17 cellular contexts compared by ENCODE assay signal in genomic region chr10:48796846-48797245, GRCh38.
DNase-seq lines count a peak whose midpoint lies in the region; ATAC-seq, FAIRE-seq and TF ChIP-seq lines count a peak whose summit lies in the region.
"Had no signal": no experiment of that assay in that cellular context is flagged by ENCODE, and none has a peak within 500 bp of the region (broad histone marks: within the 10 kb centered on the region; RNA-seq: fewer than 3 reads in every experiment).

No MANE protein-coding gene starts in this region.

- intact Hi-C loops in heart right ventricle (cut with DNase I) (no loop called here), body of pancreas (cut with DNase I) (no loop called here)
- intact Hi-C loops in dendritic cell treated with granulocyte-macrophage colony-stimulating factor and Interleukin-4, amounts not matched to agents 40 ng/mL and 50 ng/mL, for 4 days (cut with micrococcal nuclease) = loop anchor here (10.0 kb wide), 1 partner anchor 132 kb away; no protein-coding TSS in a partner anchor

- H3K27me3 Mint-ChIP-seq in dendritic cell treated with granulocyte-macrophage colony-stimulating factor and Interleukin-4, amounts not matched to agents 40 ng/mL and 50 ng/mL, for 4 days = no peaks in the 10 kb centered on the region
- H3K27me3 Mint-ChIP-seq in osteocyte (ENCODE audit: unreplicated experiment) = peaks cover 3% of the 10 kb centered on the region

- H3K4me3 ChIP-seq in right atrium auricular region = no peak overlapping the region
- no peak overlapping the region for H3K4me3 ChIP-seq in heart right ventricle
- H3K4me3 ChIP-seq in body of pancreas = no peak overlapping the region

- TF ChIP-seq CTCF in right atrium auricular region (IDR thresholded peaks at IDR 0.05) = no peak
- no peak for TF ChIP-seq CTCF in heart right ventricle (IDR thresholded peaks at IDR 0.05)
- no peak for TF ChIP-seq CTCF in osteocyte (IDR thresholded peaks at IDR 0.05)
- TF ChIP-seq CTCF in body of pancreas (IDR thresholded peaks at IDR 0.05) = no peak

- H3K4me1 ChIP-seq in right atrium auricular region (peaks cover 0 to 11% of the 10 kb centered on the region in 2 donors), heart right ventricle (peaks cover 6 to 56% (median 28%) of the 10 kb centered on the region in 9 donors), body of pancreas (no peaks in the 10 kb centered on the region)

- H3K4me1 Mint-ChIP-seq in dendritic cell treated with granulocyte-macrophage colony-stimulating factor and Interleukin-4, amounts not matched to agents 40 ng/mL and 50 ng/mL, for 4 days (ENCODE audit: low read depth) = peaks cover 52% of the 10 kb centered on the region
- no peaks in the 10 kb centered on the region for H3K4me1 Mint-ChIP-seq in osteocyte (ENCODE audit: unreplicated experiment)

- peaks cover 42% of the 10 kb centered on the region for H3K36me3 Mint-ChIP-seq in dendritic cell treated with granulocyte-macrophage colony-stimulating factor and Interleukin-4, amounts not matched to agents 40 ng/mL and 50 ng/mL, for 4 days (ENCODE audit: low read depth)
- no peaks in the 10 kb centered on the region for H3K36me3 Mint-ChIP-seq in osteocyte (ENCODE audit: unreplicated experiment)
- H3K36me3 Mint-ChIP-seq: CD4-positive, alpha-beta memory T cell had no signal

- peak overlapping the region; percentile 48 for H3K27ac Mint-ChIP-seq in dendritic cell treated with granulocyte-macrophage colony-stimulating factor and Interleukin-4, amounts not matched to agents 40 ng/mL and 50 ng/mL, for 4 days
- no peak overlapping the region for H3K27ac Mint-ChIP-seq in osteocyte (ENCODE audit: unreplicated experiment)
- H3K27ac Mint-ChIP-seq: CD4-positive, alpha-beta memory T cell; HFFc6 had no signal

- H3K9me3 Mint-ChIP-seq in dendritic cell treated with granulocyte-macrophage colony-stimulating factor and Interleukin-4, amounts not matched to agents 40 ng/mL and 50 ng/mL, for 4 days = no peaks in the 10 kb centered on the region
- peaks cover 7% of the 10 kb centered on the region for H3K9me3 Mint-ChIP-seq in osteocyte (ENCODE audit: unreplicated experiment)
- H3K9me3 Mint-ChIP-seq: HFFc6 had no signal

- WGBS in heart right ventricle, 2 donors = 96 to 97% methylated on average over 2 of the region's 2 CpGs
- 80 to 92% methylated on average over 2 of the region's 2 CpGs for WGBS in body of pancreas, 2 donors

- ATAC-seq in heart right ventricle (no peak), body of pancreas (no peak), HG03175 (IDR thresholded peaks at IDR 0.05; ENCODE audit: unreplicated experiment) (no peak)

- no peak overlapping the region for H3K4me3 Mint-ChIP-seq in dendritic cell treated with granulocyte-macrophage colony-stimulating factor and Interleukin-4, amounts not matched to agents 40 ng/mL and 50 ng/mL, for 4 days
- H3K4me3 Mint-ChIP-seq in osteocyte (ENCODE audit: unreplicated experiment) = no peak overlapping the region
- H3K4me3 Mint-ChIP-seq: CD4-positive, alpha-beta memory T cell; HFFc6 had no signal

- FAIRE-seq in urothelium cell line (lab: Jason Lieb, UNC) = peak; percentile 17
- FAIRE-seq in frontal cortex (lab: Jason Lieb, UNC) = no peak
- FAIRE-seq: GM19239 had no signal

- H3K9me3 ChIP-seq in right atrium auricular region (no peaks in the 10 kb centered on the region), heart right ventricle (no peaks in the 10 kb centered on the region), body of pancreas (no peaks in the 10 kb centered on the region)

- no peak for TF ChIP-seq POLR2A in body of pancreas (IDR thresholded peaks at IDR 0.05)

- no peak overlapping the region for H3K27ac ChIP-seq in right atrium auricular region
- H3K27ac ChIP-seq in heart right ventricle = no peak overlapping the region
- H3K27ac ChIP-seq in body of pancreas = no peak overlapping the region

- peak; percentile 36 for DNase-seq in right atrium auricular region (ENCODE audit: low spot score)
- DNase-seq in heart right ventricle = no peak
- DNase-seq in osteocyte (ENCODE audit: extremely low spot score, unreplicated experiment) = peak; percentile 59
- DNase-seq in urothelium cell line (ENCODE audit: low spot score) = no peak
- no peak for DNase-seq in body of pancreas
- no peak for DNase-seq in frontal cortex (ENCODE audit: low spot score in 2 of 2)
- DNase-seq: ACHN; C1 segment of cervical spinal cord; CD4-positive, alpha-beta memory T cell; DND-41; GDM1; HCEC 1CT; HFFc6; IMR-90 had no signal

- no peaks in the 10 kb centered on the region for H3K27me3 ChIP-seq in right atrium auricular region
- H3K27me3 ChIP-seq in heart right ventricle = no peaks in the 10 kb centered on the region
- H3K27me3 ChIP-seq in body of pancreas = no peaks in the 10 kb centered on the region

- H3K36me3 ChIP-seq in right atrium auricular region (no peaks in the 10 kb centered on the region), heart right ventricle (no peaks in the 10 kb centered on the region), body of pancreas (replicated peaks in 1 of 2; ENCODE audit: insufficient read depth in 1 of 2, low read depth in 2 of 2) (no peaks in the 10 kb centered on the region)

Comparison
In these comparisons a context has a peak if more than half of its experiments do, and no peak if none do; other contexts are left out.
1. DNase-seq: peak in right atrium auricular region (single experiment) and osteocyte (single experiment); none in heart right ventricle (0 of 2), urothelium cell line (single experiment), body of pancreas (0 of 4) and frontal cortex (0 of 2).